Comparison of ENCODE assay signal across 23 cellular contexts in genomic region chr4:637536-637935, GRCh38. TPM values are rescaled to one million over a fixed set of nuclear protein-coding genes. Genes with fewer than 3 reads are reported as not detected.
DNase-seq lines count a peak whose midpoint lies in the region; ATAC-seq, FAIRE-seq and TF ChIP-seq lines count a peak whose summit lies in the region.
"Had no signal": no experiment of that assay in that cellular context is flagged by ENCODE, and none has a peak within 500 bp of the region (broad histone marks: within the 10 kb centered on the region; RNA-seq: fewer than 3 reads in every experiment).

No MANE protein-coding gene starts in this region.

- H2AFZ ChIP-seq in HepG2 (ENCODE audit: low read length) = no peak overlapping the region

- H3K4me3 ChIP-seq in brain microvascular endothelial cell (ENCODE audit: low read depth, low read length) (no peak overlapping the region), HepG2 (replicated peaks in 1 of 3; ENCODE audit: insufficient read depth in 1 of 3, low read depth in 2 of 3, low read length in 3 of 3) (no peak overlapping the region), adrenal gland (no peak overlapping the region)
- H3K4me3 ChIP-seq: cardiac muscle cell, ovary, stomach, tibial nerve had no signal

- POLR2A ChIA-PET in HepG2 (lab: Yijun Ruan, JAX) = no interaction called here
- POLR2A ChIA-PET in activated CD8-positive, alpha-beta T cell treated with anti-CD3 and anti-CD28 coated beads for 36 hours (lab: Charles Lee) = no interaction called here

- intact Hi-C loops in HepG2 (cut with micrococcal nuclease; ENCODE audit: unreplicated experiment) (no loop called here), adrenal gland (cut with DNase I) (no loop called here)
- intact Hi-C loops in activated CD8-positive, alpha-beta T cell treated with anti-CD3 and anti-CD28 coated beads for 36 hours (cut with micrococcal nuclease) = no loop called here

- H3K27ac ChIP-seq in brain microvascular endothelial cell (no peak overlapping the region), HepG2 (ENCODE audit: extremely low read length, insufficient read depth, low read length) (no peak overlapping the region), substantia nigra (ENCODE audit: low read depth, low read length, poor library complexity, severe bottlenecking) (peak overlapping the region; percentile 58), adrenal gland (no peak overlapping the region)
- H3K27ac ChIP-seq: cardiac muscle cell, ovary, stomach, tibial nerve had no signal

- TF ChIP-seq POLR2A in HepG2 (IDR thresholded peaks at IDR 0.05; ENCODE audit: insufficient read depth in 1 of 2, low read depth in 2 of 2, low read length in 2 of 2) = no peak
- TF ChIP-seq POLR2A in adrenal gland (IDR thresholded peaks at IDR 0.05) = no peak

- peaks cover 2% of the 10 kb centered on the region for H3K9me3 Mint-ChIP-seq in activated CD8-positive, alpha-beta T cell treated with anti-CD3 and anti-CD28 coated beads for 36 hours

- DNase-seq in activated effector memory CD4-positive, alpha-beta T cell treated with anti-CD3 and anti-CD28 coated beads, Interleukin-2, amount 50 U/mL, for 16 hours = peak; percentile 46
- no peak for DNase-seq in activated effector memory CD4-positive, alpha-beta T cell treated with Interleukin-2 at 50 U/mL for 16 hours
- peak; percentile 18 for DNase-seq in brain microvascular endothelial cell
- DNase-seq in HepG2 (ENCODE audit: low spot score) = no peak
- peak in 7 of 49 donors; percentile 31 to 72 (median 38) for DNase-seq in substantia nigra (lab: John Stamatoyannopoulos, UW)
- DNase-seq in OCI-M2 (lab: John Stamatoyannopoulos, UW; ENCODE audit: unreplicated experiment) = no peak
- DNase-seq in activated CD8-positive, alpha-beta T cell treated with anti-CD3 and anti-CD28 coated beads for 36 hours = no peak
- no peak for DNase-seq in adrenal gland
- DNase-seq: activated naive CD4-positive, alpha-beta T cell treated with anti-CD3 and anti-CD28 coated beads, Interleukin-2, amount 10 ng/mL, durations not matched to agents 7 days and 5 days; activated T-cell treated with anti-CD3 and anti-CD28 coated beads, Interleukin-2, amount 50 U/mL, for 48 hours; AML-193; left cardiac atrium; NCI-H1092 treated with DMSO at 0.1 percent for 48 hours; NCI-H2029 treated with DMSO at 0.1 percent for 48 hours; ovary; stomach had no signal

- H3K79me2 ChIP-seq in HepG2 (ENCODE audit: insufficient read depth, low read length) = no peaks in the 10 kb centered on the region

- H3K9me3 ChIP-seq in HepG2 (ENCODE audit: low read length) (peaks cover 9% of the 10 kb centered on the region; the same call in 1 of the 2 replicates), adrenal gland (replicated peaks in 1 of 3) (no peaks in the 10 kb centered on the region)
- H3K9me3 ChIP-seq: ovary had no signal

- ATAC-seq in HepG2 = no peak
- ATAC-seq in activated CD8-positive, alpha-beta T cell treated with anti-CD3 and anti-CD28 coated beads for 36 hours = no peak
- ATAC-seq: left cardiac atrium; naive thymus-derived CD8-positive, alpha-beta T cell; sciatic nerve had no signal

- no peak overlapping the region for H3K9ac ChIP-seq in HepG2 (ENCODE audit: insufficient read depth, low read depth, low read length)

- no peak for TF ChIP-seq CTCF in brain microvascular endothelial cell (IDR thresholded peaks at IDR 0.05; ENCODE audit: low read depth, low read length, missing control alignments)
- TF ChIP-seq CTCF in HepG2 (CRISPR knock-in tag; IDR thresholded peaks at IDR 0.05) = no peak
- TF ChIP-seq CTCF in activated CD8-positive, alpha-beta T cell treated with anti-CD3 and anti-CD28 coated beads for 36 hours (IDR thresholded peaks at IDR 0.05) = no peak
- TF ChIP-seq CTCF in adrenal gland (IDR thresholded peaks at IDR 0.05) = no peak

- no peak for FAIRE-seq in HepG2 (lab: Jason Lieb, UNC)
- FAIRE-seq: G401.6 had no signal

- no peak for TF ChIP-seq RAD21 in HepG2 (CRISPR knock-in tag; IDR thresholded peaks at IDR 0.05)

- WGBS in HepG2 (ENCODE audit: low lambda C conversion rate) = 40% methylated on average over 11 of the region's 22 CpGs
- WGBS in adrenal gland, 4 donors = 67 to 69% (median 68%) methylated on average over 9 to 22 of the region's 22 CpGs

- H3K4me2 ChIP-seq in HepG2 (ENCODE audit: low read depth, low read length) = 0 out of 2 replicates have a peak overlapping the region, but pooled peaks have one; percentile 18

- in situ Hi-C loops in brain microvascular endothelial cell (cut with HindIII; ENCODE audit: low pct_ligation_motif_present, low sequenced_read_pairs) = no loop called here
- in situ Hi-C loops in HepG2 (cut with HindIII; ENCODE audit: extremely low pct_ligation_motif_present, low pct_unique_long_range_greater_than_20kb) = no loop called here

- BruUV-seq in HepG2 (replicated peaks; lab: Mats Ljungman, UMichigan) = no TSS peak

- peaks cover 8% of the 10 kb centered on the region for H3K27me3 Mint-ChIP-seq in activated CD8-positive, alpha-beta T cell treated with anti-CD3 and anti-CD28 coated beads for 36 hours
- H3K27me3 Mint-ChIP-seq: activated naive CD4-positive, alpha-beta T cell treated with anti-CD3 and anti-CD28 coated beads, Interleukin-2, amount 10 ng/mL, durations not matched to agents 7 days and 5 days had no signal

- no peaks in the 10 kb centered on the region for H3K36me3 Mint-ChIP-seq in activated CD8-positive, alpha-beta T cell treated with anti-CD3 and anti-CD28 coated beads for 36 hours (ENCODE audit: low read depth)
- H3K36me3 Mint-ChIP-seq: activated naive CD4-positive, alpha-beta T cell treated with anti-CD3 and anti-CD28 coated beads, Interleukin-2, amount 10 ng/mL, durations not matched to agents 7 days and 5 days had no signal

- TF ChIP-seq EP300 in HepG2 (IDR thresholded peaks at IDR 0.05; ENCODE audit: low read depth in 2 of 2, low read length in 2 of 2) (no peak), HepG2 (CRISPR knock-in tag; IDR thresholded peaks at IDR 0.05; ENCODE audit: borderline replicate concordance) (no peak)

- H3K27me3 ChIP-seq in brain microvascular endothelial cell (replicated peaks) = peaks cover 4% of the 10 kb centered on the region
- peaks cover 6 to 45% of the 10 kb centered on the region in 2 experiments; a peak in 4 of 5 replicates for H3K27me3 ChIP-seq in HepG2 (ENCODE audit: control insufficient read depth in 1 of 2, insufficient read depth in 2 of 2, low read length in 2 of 2)
- peaks cover 9% of the 10 kb centered on the region for H3K27me3 ChIP-seq in adrenal gland
- H3K27me3 ChIP-seq: cardiac muscle cell, ovary had no signal

- no peaks in the 10 kb centered on the region for H3K4me1 Mint-ChIP-seq in activated CD8-positive, alpha-beta T cell treated with anti-CD3 and anti-CD28 coated beads for 36 hours (ENCODE audit: low read depth)
- H3K4me1 Mint-ChIP-seq: activated naive CD4-positive, alpha-beta T cell treated with anti-CD3 and anti-CD28 coated beads, Interleukin-2, amount 10 ng/mL, durations not matched to agents 7 days and 5 days had no signal

- H3K4me1 ChIP-seq in HepG2 (ENCODE audit: insufficient read depth, low read length) (no peaks in the 10 kb centered on the region), adrenal gland (replicated peaks in 1 of 2) (no peaks in the 10 kb centered on the region)
- H3K4me1 ChIP-seq: stomach, tibial nerve had no signal

- CTCF ChIA-PET in HepG2 (lab: Yijun Ruan, JAX; ENCODE audit: low intra/inter-chr PET ratio, low total read pairs) = no interaction called here
- CTCF ChIA-PET in activated CD8-positive, alpha-beta T cell treated with anti-CD3 and anti-CD28 coated beads for 36 hours (lab: Charles Lee) = no interaction called here

- H3K27ac Mint-ChIP-seq in activated CD8-positive, alpha-beta T cell treated with anti-CD3 and anti-CD28 coated beads for 36 hours = no peak overlapping the region
- H3K27ac Mint-ChIP-seq: activated naive CD4-positive, alpha-beta T cell treated with anti-CD3 and anti-CD28 coated beads, Interleukin-2, amount 10 ng/mL, durations not matched to agents 7 days and 5 days; naive thymus-derived CD8-positive, alpha-beta T cell had no signal

- no peaks in the 10 kb centered on the region for H4K20me1 ChIP-seq in HepG2 (ENCODE audit: insufficient read depth, low read length)

- H3K36me3 ChIP-seq in brain microvascular endothelial cell (replicated peaks) (no peaks in the 10 kb centered on the region), HepG2 (replicated peaks in 1 of 2; ENCODE audit: control insufficient read depth in 1 of 2, insufficient read depth in 2 of 2, low read length in 2 of 2) (no peaks in the 10 kb centered on the region), adrenal gland (replicated peaks in 1 of 2) (no peaks in the 10 kb centered on the region)
- H3K36me3 ChIP-seq: cardiac muscle cell, ovary, stomach, tibial nerve had no signal

- H3K4me3 Mint-ChIP-seq in activated CD8-positive, alpha-beta T cell treated with anti-CD3 and anti-CD28 coated beads for 36 hours = no peak overlapping the region
- H3K4me3 Mint-ChIP-seq: activated naive CD4-positive, alpha-beta T cell treated with anti-CD3 and anti-CD28 coated beads, Interleukin-2, amount 10 ng/mL, durations not matched to agents 7 days and 5 days; naive thymus-derived CD8-positive, alpha-beta T cell had no signal

RNA-seq across cellular contexts. Expression of gene PDE6B, which starts 12.2 kb away (rescaled TPM):
- 0.38 TPM in 1 of 2 replicates, not detected in the other for total RNA-seq in HepG2 (2016; rRNA removed; fragmentation: Illumina TruSeq; extraction: Trizol)
- total RNA-seq in HepG2 (2016; cell fraction: cytosol; rRNA removed; fragmentation: Illumina TruSeq; extraction: Trizol; ENCODE audit: low read depth) = 0.20 TPM in 1 of 2 replicates, not detected in the other
- 0.09 TPM in 1 of 2 replicates, not detected in the other for total RNA-seq in HepG2 (2016; cell fraction: insoluble cytoplasmic fraction; rRNA removed; fragmentation: Illumina TruSeq; extraction: Trizol)
- 0.25 TPM in 1 of 2 replicates, not detected in the other for total RNA-seq in HepG2 (2016; cell fraction: membrane; rRNA removed; fragmentation: Illumina TruSeq; extraction: Trizol)
- not detected in 2 replicates for total RNA-seq in HepG2 (2016; cell fraction: nucleus; rRNA removed; fragmentation: Illumina TruSeq; extraction: Trizol)
- 0.38 and 0.40 TPM in 2 replicates for polyA plus RNA-seq in HepG2 (2011; rRNA removed)
- 0.43 and 0.62 TPM in 2 replicates for polyA plus RNA-seq in HepG2 (2011; cell fraction: cytosol; rRNA removed)
- 0.33 and 0.45 TPM in 2 replicates for polyA plus RNA-seq in HepG2 (2011; cell fraction: nucleus; rRNA removed)
- 0.38 and 0.73 TPM in 2 replicates for polyA plus RNA-seq in HepG2 (2012)
- not detected in 2 replicates for polyA plus RNA-seq in HepG2 (2016; cell fraction: cytosol; fragmentation: Illumina TruSeq; extraction: Trizol; ENCODE audit: low read depth)
- not detected in 2 replicates for polyA plus RNA-seq in HepG2 (2016; cell fraction: insoluble cytoplasmic fraction; fragmentation: Illumina TruSeq; extraction: Trizol; ENCODE audit: low read depth)
- 0.13 TPM in 1 of 2 replicates, not detected in the other for polyA plus RNA-seq in HepG2 (2016; cell fraction: membrane; fragmentation: Illumina TruSeq; extraction: Trizol; ENCODE audit: low read depth)
- polyA plus RNA-seq in HepG2 (2016; cell fraction: nucleus; fragmentation: Illumina TruSeq; extraction: Trizol; ENCODE audit: insufficient read depth, low read depth) = not detected in 2 replicates
- polyA minus RNA-seq in HepG2 (2011; rRNA and poly(A)+ RNA removed; ENCODE audit: low replicate concordance) = 0.32 TPM in 1 of 2 replicates, not detected in the other
- 0.69 and 1.3 TPM in 2 replicates for polyA minus RNA-seq in HepG2 (2011; cell fraction: cytosol; rRNA and poly(A)+ RNA removed)
- polyA minus RNA-seq in HepG2 (2011; cell fraction: nucleus; rRNA and poly(A)+ RNA removed) = 0.37 and 1.3 TPM in 2 replicates
- 10 to 100 TPM; 11.4 to 13.9 TPM for total RNA-seq in activated CD8-positive, alpha-beta T cell treated with anti-CD3 and anti-CD28 coated beads for 36 hours
- 1 to 10 TPM in 5 of 8 donors, under 1 TPM in 1, not detected in 2; 0.86 to 5.0 (median 2.2) TPM for total RNA-seq in adrenal gland
- 1 to 10 TPM in 1 of 3 donors, under 1 TPM in 2; 0.68 to 1.8 (median 0.71) TPM for polyA plus RNA-seq in adrenal gland
- total RNA-seq: A172, NCI-H460 had no signal

RNA-seq across cellular contexts. Expression of gene ATP5ME, which starts 36.5 kb away (rescaled TPM):
- total RNA-seq in HepG2 (2016; rRNA removed; fragmentation: Illumina TruSeq; extraction: Trizol) (753 and 1,048 TPM in 2 replicates), adrenal gland (100 to 1,000 TPM in 6 of 8 donors, 10 to 100 TPM in 2; 43.4 to 375 (median 296) TPM)
- 458 and 593 TPM in 2 replicates for total RNA-seq in HepG2 (2016; cell fraction: cytosol; rRNA removed; fragmentation: Illumina TruSeq; extraction: Trizol; ENCODE audit: low read depth)
- 792 and 1,109 TPM in 2 replicates for total RNA-seq in HepG2 (2016; cell fraction: insoluble cytoplasmic fraction; rRNA removed; fragmentation: Illumina TruSeq; extraction: Trizol)
- 613 and 660 TPM in 2 replicates for total RNA-seq in HepG2 (2016; cell fraction: membrane; rRNA removed; fragmentation: Illumina TruSeq; extraction: Trizol)
- 219 and 249 TPM in 2 replicates for total RNA-seq in HepG2 (2016; cell fraction: nucleus; rRNA removed; fragmentation: Illumina TruSeq; extraction: Trizol)
- polyA plus RNA-seq in HepG2 (2011; rRNA removed) (301 and 305 TPM in 2 replicates), adrenal gland (1,000 to 10,000 TPM in 1 of 3 donors, 100 to 1,000 TPM in 2; 501 to 1,353 (median 885) TPM)
- polyA plus RNA-seq in HepG2 (2011; cell fraction: cytosol; rRNA removed) = 507 and 666 TPM in 2 replicates
- 133 and 152 TPM in 2 replicates for polyA plus RNA-seq in HepG2 (2011; cell fraction: nucleus; rRNA removed)
- 451 and 767 TPM in 2 replicates for polyA plus RNA-seq in HepG2 (2012)
- polyA plus RNA-seq in HepG2 (2016; cell fraction: cytosol; fragmentation: Illumina TruSeq; extraction: Trizol; ENCODE audit: low read depth) = 482 and 603 TPM in 2 replicates
- 926 and 995 TPM in 2 replicates for polyA plus RNA-seq in HepG2 (2016; cell fraction: insoluble cytoplasmic fraction; fragmentation: Illumina TruSeq; extraction: Trizol; ENCODE audit: low read depth)
- 496 and 594 TPM in 2 replicates for polyA plus RNA-seq in HepG2 (2016; cell fraction: membrane; fragmentation: Illumina TruSeq; extraction: Trizol; ENCODE audit: low read depth)
- 426 and 431 TPM in 2 replicates for polyA plus RNA-seq in HepG2 (2016; cell fraction: nucleus; fragmentation: Illumina TruSeq; extraction: Trizol; ENCODE audit: insufficient read depth, low read depth)
- polyA minus RNA-seq in HepG2 (2011; rRNA and poly(A)+ RNA removed; ENCODE audit: low replicate concordance) = 68.8 and 71.4 TPM in 2 replicates
- 62.0 and 63.6 TPM in 2 replicates for polyA minus RNA-seq in HepG2 (2011; cell fraction: cytosol; rRNA and poly(A)+ RNA removed)
- polyA minus RNA-seq in HepG2 (2011; cell fraction: nucleus; rRNA and poly(A)+ RNA removed) = 23.6 and 38.7 TPM in 2 replicates
- 100 to 1,000 TPM; 221 to 234 TPM for total RNA-seq in activated CD8-positive, alpha-beta T cell treated with anti-CD3 and anti-CD28 coated beads for 36 hours

RNA-seq across cellular contexts. Expression of gene MYL5, which starts 36.8 kb away (rescaled TPM):
- 11.0 and 16.0 TPM in 2 replicates for total RNA-seq in HepG2 (2016; rRNA removed; fragmentation: Illumina TruSeq; extraction: Trizol)
- total RNA-seq in HepG2 (2016; cell fraction: cytosol; rRNA removed; fragmentation: Illumina TruSeq; extraction: Trizol; ENCODE audit: low read depth) = 6.7 and 8.0 TPM in 2 replicates
- total RNA-seq in HepG2 (2016; cell fraction: insoluble cytoplasmic fraction; rRNA removed; fragmentation: Illumina TruSeq; extraction: Trizol) = 10.1 and 16.2 TPM in 2 replicates
- 7.6 and 8.2 TPM in 2 replicates for total RNA-seq in HepG2 (2016; cell fraction: membrane; rRNA removed; fragmentation: Illumina TruSeq; extraction: Trizol)
- total RNA-seq in HepG2 (2016; cell fraction: nucleus; rRNA removed; fragmentation: Illumina TruSeq; extraction: Trizol) = 15.9 and 16.6 TPM in 2 replicates
- 6.5 and 11.5 TPM in 2 replicates for polyA plus RNA-seq in HepG2 (2011; rRNA removed)
- 4.1 and 4.4 TPM in 2 replicates for polyA plus RNA-seq in HepG2 (2011; cell fraction: cytosol; rRNA removed)
- 40.0 and 46.9 TPM in 2 replicates for polyA plus RNA-seq in HepG2 (2011; cell fraction: nucleus; rRNA removed)
- 7.4 and 8.9 TPM in 2 replicates for polyA plus RNA-seq in HepG2 (2012)
- polyA plus RNA-seq in HepG2 (2016; cell fraction: cytosol; fragmentation: Illumina TruSeq; extraction: Trizol; ENCODE audit: low read depth) = 4.4 and 5.5 TPM in 2 replicates
- polyA plus RNA-seq in HepG2 (2016; cell fraction: insoluble cytoplasmic fraction; fragmentation: Illumina TruSeq; extraction: Trizol; ENCODE audit: low read depth) = 8.5 and 12.2 TPM in 2 replicates
- polyA plus RNA-seq in HepG2 (2016; cell fraction: membrane; fragmentation: Illumina TruSeq; extraction: Trizol; ENCODE audit: low read depth) = 4.9 and 6.3 TPM in 2 replicates
- 33.7 and 41.8 TPM in 2 replicates for polyA plus RNA-seq in HepG2 (2016; cell fraction: nucleus; fragmentation: Illumina TruSeq; extraction: Trizol; ENCODE audit: insufficient read depth, low read depth)
- polyA minus RNA-seq in HepG2 (2011; rRNA and poly(A)+ RNA removed; ENCODE audit: low replicate concordance) = 3.4 and 4.4 TPM in 2 replicates
- 1.4 TPM in 1 of 2 replicates, not detected in the other for polyA minus RNA-seq in HepG2 (2011; cell fraction: cytosol; rRNA and poly(A)+ RNA removed)
- polyA minus RNA-seq in HepG2 (2011; cell fraction: nucleus; rRNA and poly(A)+ RNA removed) = 11.8 and 15.5 TPM in 2 replicates
- total RNA-seq in activated CD8-positive, alpha-beta T cell treated with anti-CD3 and anti-CD28 coated beads for 36 hours = 10 to 100 TPM; 14.7 to 17.8 TPM
- 10 to 100 TPM in 7 of 8 donors, 1 to 10 TPM in 1; 5.9 to 31.7 (median 18.7) TPM for total RNA-seq in adrenal gland
- 10 to 100 TPM; 13.3 to 77.6 (median 64.4) TPM for polyA plus RNA-seq in adrenal gland

RNA-seq across cellular contexts. Expression of gene SLC49A3, which starts 51.4 kb away (rescaled TPM):
- total RNA-seq in HepG2 (2016; rRNA removed; fragmentation: Illumina TruSeq; extraction: Trizol) (0.07 TPM in 1 of 2 replicates, not detected in the other), adrenal gland (10 to 100 TPM in 3 of 8 donors, 1 to 10 TPM in 5; 2.4 to 15.0 (median 7.3) TPM)
- total RNA-seq in HepG2 (2016; cell fraction: cytosol; rRNA removed; fragmentation: Illumina TruSeq; extraction: Trizol; ENCODE audit: low read depth) = not detected in 2 replicates
- total RNA-seq in HepG2 (2016; cell fraction: insoluble cytoplasmic fraction; rRNA removed; fragmentation: Illumina TruSeq; extraction: Trizol) = 0.09 TPM in 1 of 2 replicates, not detected in the other
- not detected in 2 replicates for total RNA-seq in HepG2 (2016; cell fraction: membrane; rRNA removed; fragmentation: Illumina TruSeq; extraction: Trizol)
- 0.62 TPM in 1 of 2 replicates, not detected in the other for total RNA-seq in HepG2 (2016; cell fraction: nucleus; rRNA removed; fragmentation: Illumina TruSeq; extraction: Trizol)
- polyA plus RNA-seq in HepG2 (2011; rRNA removed) (0.17 and 0.22 TPM in 2 replicates), adrenal gland (10 to 100 TPM in 2 of 3 donors, 1 to 10 TPM in 1; 1.4 to 24.5 (median 11.1) TPM)
- polyA plus RNA-seq in HepG2 (2011; cell fraction: cytosol; rRNA removed) = 0.10 and 0.16 TPM in 2 replicates
- 1.9 and 2.5 TPM in 2 replicates for polyA plus RNA-seq in HepG2 (2011; cell fraction: nucleus; rRNA removed)
- polyA plus RNA-seq in HepG2 (2012) = 0.21 and 0.29 TPM in 2 replicates
- polyA plus RNA-seq in HepG2 (2016; cell fraction: cytosol; fragmentation: Illumina TruSeq; extraction: Trizol; ENCODE audit: low read depth) = 0.07 TPM in 1 of 2 replicates, not detected in the other
- polyA plus RNA-seq in HepG2 (2016; cell fraction: insoluble cytoplasmic fraction; fragmentation: Illumina TruSeq; extraction: Trizol; ENCODE audit: low read depth) = not detected in 2 replicates
- polyA plus RNA-seq in HepG2 (2016; cell fraction: membrane; fragmentation: Illumina TruSeq; extraction: Trizol; ENCODE audit: low read depth) = not detected in 2 replicates
- 0.53 TPM in 1 of 2 replicates, not detected in the other for polyA plus RNA-seq in HepG2 (2016; cell fraction: nucleus; fragmentation: Illumina TruSeq; extraction: Trizol; ENCODE audit: insufficient read depth, low read depth)
- 0.12 TPM in 1 of 2 replicates, not detected in the other for polyA minus RNA-seq in HepG2 (2011; rRNA and poly(A)+ RNA removed; ENCODE audit: low replicate concordance)
- not detected in 2 replicates for polyA minus RNA-seq in HepG2 (2011; cell fraction: cytosol; rRNA and poly(A)+ RNA removed)
- 0.25 and 0.26 TPM in 2 replicates for polyA minus RNA-seq in HepG2 (2011; cell fraction: nucleus; rRNA and poly(A)+ RNA removed)
- total RNA-seq in activated CD8-positive, alpha-beta T cell treated with anti-CD3 and anti-CD28 coated beads for 36 hours = under 1 TPM in 1 of 2 experiments, not detected in 1; 0.23 TPM
- total RNA-seq: NCI-H460 had no signal

Comparison
In these comparisons a context has a peak if more than half of its experiments do, and no peak if none do; other contexts are left out.
1. DNase-seq: peak in activated effector memory CD4-positive, alpha-beta T cell treated with anti-CD3 and anti-CD28 coated beads, Interleukin-2, amount 50 U/mL, for 16 hours (single experiment) and brain microvascular endothelial cell (single experiment); none in activated effector memory CD4-positive, alpha-beta T cell treated with Interleukin-2 at 50 U/mL for 16 hours (single experiment), HepG2 (single experiment), OCI-M2 (single experiment), activated CD8-positive, alpha-beta T cell treated with anti-CD3 and anti-CD28 coated beads for 36 hours (single experiment) and adrenal gland (0 of 7).